1 cellular context compared by ENCODE assay signal in the genomic region with DNA sequence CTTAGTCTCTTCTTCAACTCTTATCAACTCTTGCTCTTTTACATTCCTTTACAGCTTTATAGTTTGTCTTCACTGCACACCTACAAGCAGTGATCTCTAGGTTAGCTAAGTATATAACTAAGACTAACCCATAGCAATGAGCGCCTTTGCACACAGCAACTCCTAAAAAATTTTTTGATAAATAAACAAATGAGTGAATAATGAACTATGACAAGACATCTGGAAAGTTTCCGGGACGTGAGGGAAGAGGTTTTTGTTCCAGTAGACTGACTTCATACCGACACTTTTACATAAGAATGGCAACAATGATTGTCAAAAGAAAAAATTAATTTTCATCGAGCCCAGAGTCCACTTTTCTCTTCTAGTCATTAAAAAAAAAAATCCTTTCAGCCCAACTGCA.
TF ChIP-seq lines count a peak whose summit lies in the region.

No MANE protein-coding gene starts in this region.

TF ChIP-seq in WTC11, 78 proteins besides CTCF, POLR2A, EP300 and RAD21 (continued from another document):
- TF ChIP-seq, protein P1, sequence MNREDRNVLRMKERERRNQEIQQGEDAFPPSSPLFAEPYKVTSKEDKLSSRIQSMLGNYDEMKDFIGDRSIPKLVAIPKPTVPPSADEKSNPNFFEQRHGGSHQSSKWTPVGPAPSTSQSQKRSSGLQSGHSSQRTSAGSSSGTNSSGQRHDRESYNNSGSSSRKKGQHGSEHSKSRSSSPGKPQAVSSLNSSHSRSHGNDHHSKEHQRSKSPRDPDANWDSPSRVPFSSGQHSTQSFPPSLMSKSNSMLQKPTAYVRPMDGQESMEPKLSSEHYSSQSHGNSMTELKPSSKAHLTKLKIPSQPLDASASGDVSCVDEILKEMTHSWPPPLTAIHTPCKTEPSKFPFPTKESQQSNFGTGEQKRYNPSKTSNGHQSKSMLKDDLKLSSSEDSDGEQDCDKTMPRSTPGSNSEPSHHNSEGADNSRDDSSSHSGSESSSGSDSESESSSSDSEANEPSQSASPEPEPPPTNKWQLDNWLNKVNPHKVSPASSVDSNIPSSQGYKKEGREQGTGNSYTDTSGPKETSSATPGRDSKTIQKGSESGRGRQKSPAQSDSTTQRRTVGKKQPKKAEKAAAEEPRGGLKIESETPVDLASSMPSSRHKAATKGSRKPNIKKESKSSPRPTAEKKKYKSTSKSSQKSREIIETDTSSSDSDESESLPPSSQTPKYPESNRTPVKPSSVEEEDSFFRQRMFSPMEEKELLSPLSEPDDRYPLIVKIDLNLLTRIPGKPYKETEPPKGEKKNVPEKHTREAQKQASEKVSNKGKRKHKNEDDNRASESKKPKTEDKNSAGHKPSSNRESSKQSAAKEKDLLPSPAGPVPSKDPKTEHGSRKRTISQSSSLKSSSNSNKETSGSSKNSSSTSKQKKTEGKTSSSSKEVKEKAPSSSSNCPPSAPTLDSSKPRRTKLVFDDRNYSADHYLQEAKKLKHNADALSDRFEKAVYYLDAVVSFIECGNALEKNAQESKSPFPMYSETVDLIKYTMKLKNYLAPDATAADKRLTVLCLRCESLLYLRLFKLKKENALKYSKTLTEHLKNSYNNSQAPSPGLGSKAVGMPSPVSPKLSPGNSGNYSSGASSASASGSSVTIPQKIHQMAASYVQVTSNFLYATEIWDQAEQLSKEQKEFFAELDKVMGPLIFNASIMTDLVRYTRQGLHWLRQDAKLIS (CRISPR knock-in tag; IDR thresholded peaks at IDR 0.05; ENCODE audit: borderline replicate concordance) = no peak
- TF ChIP-seq KAT7 (CRISPR knock-in tag; IDR thresholded peaks at IDR 0.05; ENCODE audit: borderline replicate concordance) (no peak), SOX15 (CRISPR knock-in tag; IDR thresholded peaks at IDR 0.05) (no peak), ZNF219 (CRISPR knock-in tag; IDR thresholded peaks at IDR 0.05; ENCODE audit: borderline replicate concordance) (no peak), PRRX2 (CRISPR knock-in tag; IDR thresholded peaks at IDR 0.05) (no peak)
